10 cellular contexts compared by ENCODE assay signal in genomic region chr3:197878427-197878826, GRCh38.
DNase-seq lines count a peak whose midpoint lies in the region; ATAC-seq and TF ChIP-seq lines count a peak whose summit lies in the region.
"Had no signal": no experiment of that assay in that cellular context is flagged by ENCODE, and none has a peak within 500 bp of the region (broad histone marks: within the 10 kb centered on the region; RNA-seq: fewer than 3 reads in every experiment).

No MANE protein-coding gene starts in this region.

- peak; percentile 69 for DNase-seq in activated effector memory CD4-positive, alpha-beta T cell treated with anti-CD3 and anti-CD28 coated beads, Interleukin-2, amount 50 U/mL, for 16 hours
- DNase-seq in activated effector memory CD4-positive, alpha-beta T cell treated with Interleukin-2 at 50 U/mL for 16 hours, result no peak
- peak; percentile 14 to 28 for DNase-seq in activated CD4-positive, alpha-beta T cell treated with anti-CD3 and anti-CD28 coated beads, Interleukin-2, amount 50 U/mL, for 24 hours (ENCODE audit: low read depth in 1 of 2, low spot score in 1 of 2)
- peak; percentile 66 for DNase-seq in lower lobe of right lung
- DNase-seq in stromal cell of bone marrow (ENCODE audit: low read depth), result peak; percentile 62
- no peak for DNase-seq in stomach
- no peak for DNase-seq in NCI-H1092 treated with DMSO at 0.1 percent for 48 hours (lab: John Stamatoyannopoulos, UW)
- no peak for DNase-seq in EL

- H3K27ac ChIP-seq in lower lobe of right lung (peak overlapping the region; percentile 13), stomach (no peak overlapping the region)
- H3K27ac ChIP-seq: pancreas, tibial nerve had no signal

- no peak for TF ChIP-seq POLR2A in stomach (IDR thresholded peaks at IDR 0.05)

- 72 to 88% (median 79%) methylated on average over 8 of the region's 8 CpGs for WGBS in stomach, 5 donors

- H3K4me1 ChIP-seq in lower lobe of right lung (no peaks in the 10 kb centered on the region), stomach (peaks cover 0 to 4% (median 0%) of the 10 kb centered on the region in 4 donors)
- H3K4me1 ChIP-seq: pancreas had no signal

- TF ChIP-seq CTCF in lower lobe of right lung (IDR thresholded peaks at IDR 0.05) (no peak), stomach (IDR thresholded peaks at IDR 0.05) (no peak)

- ATAC-seq in lower lobe of right lung, result peak; percentile 78 to 86

- H3K9me3 ChIP-seq in lower lobe of right lung (no peaks in the 10 kb centered on the region), stomach (no peaks in the 10 kb centered on the region)
- H3K9me3 ChIP-seq: pancreas, tibial nerve had no signal

- H3K4me3 ChIP-seq in lower lobe of right lung (no peak overlapping the region), stomach (no peak overlapping the region)
- H3K4me3 ChIP-seq: pancreas, tibial nerve had no signal

- no peak for TF ChIP-seq EP300 in stomach (IDR thresholded peaks at IDR 0.05)

- intact Hi-C loops in lower lobe of right lung (cut with DNase I), result no loop called here
- intact Hi-C loops in stomach (cut with DNase I; ENCODE audit: low total_unique reads), result no loop called here

- H3K27me3 ChIP-seq in lower lobe of right lung (ENCODE audit: low read depth) (no peaks in the 10 kb centered on the region), stomach (no peaks in the 10 kb centered on the region)
- H3K27me3 ChIP-seq: pancreas, tibial nerve had no signal

- peaks cover 71% of the 10 kb centered on the region for H3K36me3 ChIP-seq in lower lobe of right lung
- H3K36me3 ChIP-seq in stomach, result peaks cover 33 to 79% (median 66%) of the 10 kb centered on the region in 4 donors

Comparison
In these comparisons a context has a peak if more than half of its experiments do, and no peak if none do; other contexts are left out.
1. DNase-seq: peak in activated effector memory CD4-positive, alpha-beta T cell treated with anti-CD3 and anti-CD28 coated beads, Interleukin-2, amount 50 U/mL, for 16 hours (single experiment), activated CD4-positive, alpha-beta T cell treated with anti-CD3 and anti-CD28 coated beads, Interleukin-2, amount 50 U/mL, for 24 hours (2 of 2), lower lobe of right lung (single experiment) and stromal cell of bone marrow (single experiment); none in activated effector memory CD4-positive, alpha-beta T cell treated with Interleukin-2 at 50 U/mL for 16 hours (single experiment), stomach (single experiment), NCI-H1092 treated with DMSO at 0.1 percent for 48 hours (single experiment) and EL (single experiment).